ENCODE assay signal across 22 cellular contexts in genomic region chr7:91164531-91164930, GRCh38.
DNase-seq lines count a peak whose midpoint lies in the region; ATAC-seq, FAIRE-seq and TF ChIP-seq lines count a peak whose summit lies in the region.
"Had no signal": no experiment of that assay in that cellular context is flagged by ENCODE, and none has a peak within 500 bp of the region (broad histone marks: within the 10 kb centered on the region; RNA-seq: fewer than 3 reads in every experiment).

No MANE protein-coding gene starts in this region.

- H2AFZ ChIP-seq in IMR-90 (replicated peaks; ENCODE audit: low read length, poor library complexity) (no peak overlapping the region), astrocyte (ENCODE audit: low read depth, low read length) (no peak overlapping the region)
- H2AFZ ChIP-seq: parathyroid adenoma had no signal

- H3K4me1 Mint-ChIP-seq in astrocyte (ENCODE audit: low read depth, unreplicated experiment) (peaks cover 25% of the 10 kb centered on the region), type B pancreatic cell (ENCODE audit: unreplicated experiment) (peaks cover 15% of the 10 kb centered on the region)
- H3K4me1 Mint-ChIP-seq: activated CD4-positive, alpha-beta memory T cell treated with anti-CD3 and anti-CD28 coated beads, Interleukin-2, amount 10 ng/mL, durations not matched to agents 7 days and 5 days; activated naive CD4-positive, alpha-beta T cell treated with anti-CD3 and anti-CD28 coated beads, Interleukin-2, amount 50 U/mL, for 24 hours; T-helper 17 cell had no signal

- no peaks in the 10 kb centered on the region for H4K20me1 ChIP-seq in IMR-90 (ENCODE audit: insufficient read depth, low read length)
- no peaks in the 10 kb centered on the region for H4K20me1 ChIP-seq in astrocyte (ENCODE audit: insufficient read depth, low read length)

- peak overlapping the region; percentile 15 to 67; a peak in 3 of 4 replicates for H4K8ac ChIP-seq in IMR-90 (ENCODE audit: low read depth in 2 of 2, low read length in 2 of 2)

- in situ Hi-C loops in IMR-90 (cut with MboI; ENCODE audit: low sequenced_read_pairs) = no loop called here

- H3K79me1 ChIP-seq in IMR-90 (ENCODE audit: low read depth in 1 of 2, low read length in 2 of 2) = peaks cover 0 to 4% of the 10 kb centered on the region in 2 experiments; a peak in 1 of 4 replicates

- no peaks in the 10 kb centered on the region for H3K79me2 ChIP-seq in astrocyte (ENCODE audit: insufficient read depth, low read length)
- H3K79me2 ChIP-seq: parathyroid adenoma had no signal

- TF ChIP-seq RAD21 in IMR-90 (IDR thresholded peaks at IDR 0.05; ENCODE audit: low read length) = no peak

- no CpG with 5 or more reads among the region's 2 CpGs for WGBS in IMR-90 (ENCODE audit: extremely low coverage in 2 of 2, insufficient read length in 1 of 2), 2 experiments

- H4K5ac ChIP-seq in IMR-90 (ENCODE audit: low read depth, low read length) = peak overlapping the region; percentile 37; the same call in 1 of the 2 replicates

- H2BK20ac ChIP-seq in IMR-90 (ENCODE audit: low read depth, low read length) = peak overlapping the region; percentile 76

- no peak for ATAC-seq in IMR-90 (ENCODE audit: low read depth)
- no peak for ATAC-seq in HG03469 (IDR thresholded peaks at IDR 0.05; ENCODE audit: unreplicated experiment)
- ATAC-seq in HG03432 (IDR thresholded peaks at IDR 0.05; ENCODE audit: unreplicated experiment) = no peak
- ATAC-seq: left lobe of liver, Right ventricle myocardium inferior, T-helper 17 cell had no signal

- H3K27ac Mint-ChIP-seq in astrocyte (ENCODE audit: unreplicated experiment) = peak overlapping the region; percentile 94
- peak overlapping the region; percentile 24 for H3K27ac Mint-ChIP-seq in type B pancreatic cell
- H3K27ac Mint-ChIP-seq: activated CD4-positive, alpha-beta memory T cell treated with anti-CD3 and anti-CD28 coated beads, Interleukin-2, amount 10 ng/mL, durations not matched to agents 7 days and 5 days; activated naive CD4-positive, alpha-beta T cell treated with anti-CD3 and anti-CD28 coated beads, Interleukin-2, amount 50 U/mL, for 24 hours; T-helper 17 cell had no signal

- H3K9me1 ChIP-seq in IMR-90 (ENCODE audit: insufficient read depth, low read length) = no peaks in the 10 kb centered on the region; the same call in none of the 2 replicates

- no peak for DNase-seq in IMR-90
- DNase-seq in astrocyte (ENCODE audit: low read depth) = no peak
- peak; percentile 73 for DNase-seq in myocyte (ENCODE audit: low read depth)
- DNase-seq in type B pancreatic cell (ENCODE audit: extremely low spot score, unreplicated experiment) = no peak
- no peak for DNase-seq in T-helper 1 cell
- no peak for DNase-seq in stimulated activated CD4-positive, alpha-beta T cell treated with anti-CD3 and anti-CD28 coated beads, Interleukin-15, amount 100 ng/mL, for 24 hours
- DNase-seq: activated CD4-positive, alpha-beta memory T cell treated with anti-CD3 and anti-CD28 coated beads, Interleukin-2, amount 10 ng/mL, durations not matched to agents 7 days and 5 days; activated T-cell treated with anti-CD3 and anti-CD28 coated beads, Interleukin-2, amount 50 U/mL, for 4 hours; DMS 273 treated with DMSO at 0.1 percent for 48 hours; GF-D8; NCI-H187; NCI-H446; T-helper 17 cell had no signal

- H3K9ac ChIP-seq in IMR-90 (ENCODE audit: low read depth, low read length) (no peak overlapping the region), astrocyte (ENCODE audit: low read length) (peak overlapping the region; percentile 12)
- H3K9ac ChIP-seq: parathyroid adenoma had no signal

- peak overlapping the region; percentile 62 for H4K91ac ChIP-seq in IMR-90 (ENCODE audit: insufficient read depth, low read depth, low read length)

- peak overlapping the region; percentile 39 for H3K23ac ChIP-seq in IMR-90 (ENCODE audit: low read depth, low read length)

- peak overlapping the region; percentile 26 for H3K18ac ChIP-seq in IMR-90 (ENCODE audit: low read depth, low read length)

- no peak for FAIRE-seq in astrocyte (lab: Jason Lieb, UNC)

- H3K4me3 ChIP-seq in IMR-90 (ENCODE audit: insufficient read depth, low read depth, low read length) (no peak overlapping the region), astrocyte (ENCODE audit: insufficient read depth, low read depth, low read length) (no peak overlapping the region)
- H3K4me3 ChIP-seq: coronary artery, thoracic aorta had no signal

- no peaks in the 10 kb centered on the region for H3K27me3 Mint-ChIP-seq in astrocyte (ENCODE audit: low read depth, unreplicated experiment)
- H3K27me3 Mint-ChIP-seq in type B pancreatic cell = no peaks in the 10 kb centered on the region
- H3K27me3 Mint-ChIP-seq: activated CD4-positive, alpha-beta memory T cell treated with anti-CD3 and anti-CD28 coated beads, Interleukin-2, amount 10 ng/mL, durations not matched to agents 7 days and 5 days; activated naive CD4-positive, alpha-beta T cell treated with anti-CD3 and anti-CD28 coated beads, Interleukin-2, amount 50 U/mL, for 24 hours; T-helper 17 cell had no signal

- CTCF ChIA-PET in IMR-90 (lab: Yijun Ruan, JAX) = interaction anchor here (0.9 kb wide), 1 partner anchor 82 kb away, joined by 6 read pairs; no protein-coding TSS in a partner anchor

- peak overlapping the region; percentile 75 for H2BK120ac ChIP-seq in IMR-90 (ENCODE audit: low read depth, low read length)

- no peak overlapping the region for H3K56ac ChIP-seq in IMR-90 (ENCODE audit: extremely low read depth, insufficient read depth, low read length)

- no peaks in the 10 kb centered on the region for H3K36me3 Mint-ChIP-seq in astrocyte (ENCODE audit: low read depth, unreplicated experiment)
- H3K36me3 Mint-ChIP-seq in type B pancreatic cell = no peaks in the 10 kb centered on the region
- H3K36me3 Mint-ChIP-seq: activated naive CD4-positive, alpha-beta T cell treated with anti-CD3 and anti-CD28 coated beads, Interleukin-2, amount 50 U/mL, for 24 hours had no signal

- H3K27ac ChIP-seq in IMR-90 (ENCODE audit: insufficient read depth, low read length) = peak overlapping the region; percentile 79
- peak overlapping the region; percentile 76 for H3K27ac ChIP-seq in astrocyte (ENCODE audit: low read depth, low read length)
- H3K27ac ChIP-seq: C4-2B, coronary artery, parathyroid adenoma, thoracic aorta had no signal

- TF ChIP-seq CTCF in IMR-90 (conservative IDR thresholded peaks at IDR 0.05; ENCODE audit: low read depth, low read length) (no peak), astrocyte (IDR thresholded peaks at IDR 0.05; ENCODE audit: insufficient read depth, low read depth, low read length) (no peak), type B pancreatic cell (conservative IDR thresholded peaks at IDR 0.05) (no peak)

- H3K4me1 ChIP-seq in IMR-90 (ENCODE audit: control insufficient read depth, insufficient read depth, low read length) = peaks cover 14% of the 10 kb centered on the region
- peaks cover 27% of the 10 kb centered on the region for H3K4me1 ChIP-seq in astrocyte (ENCODE audit: insufficient read depth, low read length)
- H3K4me1 ChIP-seq: parathyroid adenoma had no signal

- H3K27me3 ChIP-seq in IMR-90 (ENCODE audit: control insufficient read depth, insufficient read depth, low read length) (no peaks in the 10 kb centered on the region), astrocyte (ENCODE audit: insufficient read depth, low read length) (no peaks in the 10 kb centered on the region)

- intact Hi-C loops in IMR-90 (cut with micrococcal nuclease) = no loop called here

- peak overlapping the region; percentile 66 for H2BK15ac ChIP-seq in IMR-90 (ENCODE audit: low read depth, low read length)

- no peaks in the 10 kb centered on the region for H3K36me3 ChIP-seq in IMR-90 (ENCODE audit: control insufficient read depth, insufficient read depth, low read length)
- H3K36me3 ChIP-seq in astrocyte (ENCODE audit: insufficient read depth, low read length) = no peaks in the 10 kb centered on the region
- H3K36me3 ChIP-seq: thoracic aorta had no signal

- BruUV-seq in IMR-90 (replicated peaks; lab: Mats Ljungman, UMichigan) = no TSS peak

- H2BK5ac ChIP-seq in IMR-90 (ENCODE audit: low read depth, low read length, poor library complexity, severe bottlenecking) = peak overlapping the region; percentile 83

- H3K14ac ChIP-seq in IMR-90 (replicated peaks; ENCODE audit: low read depth, low read length) = peak overlapping the region; percentile 30

- H3K9me3 Mint-ChIP-seq in astrocyte (ENCODE audit: unreplicated experiment) (no peaks in the 10 kb centered on the region), type B pancreatic cell (no peaks in the 10 kb centered on the region)
- H3K9me3 Mint-ChIP-seq: activated CD4-positive, alpha-beta memory T cell treated with anti-CD3 and anti-CD28 coated beads, Interleukin-2, amount 10 ng/mL, durations not matched to agents 7 days and 5 days; activated naive CD4-positive, alpha-beta T cell treated with anti-CD3 and anti-CD28 coated beads, Interleukin-2, amount 50 U/mL, for 24 hours; activated T-cell treated with anti-CD3 and anti-CD28 coated beads, Interleukin-2, amount 50 U/mL, for 4 hours had no signal

- TF ChIP-seq POLR2A in IMR-90 (IDR thresholded peaks at IDR 0.05; ENCODE audit: low read depth, low read length) = no peak

- dilution Hi-C loops in IMR-90 (cut with HindIII; ENCODE audit: low sequenced_read_pairs, unreplicated experiment) = no loop called here

- H3K4ac ChIP-seq in IMR-90 (ENCODE audit: low read depth, low read length) = peak overlapping the region; percentile 59

- H3K4me2 ChIP-seq in IMR-90 (ENCODE audit: low read depth, low read length) (peak overlapping the region; percentile 89; the same call in 1 of the 2 replicates), astrocyte (ENCODE audit: low read length) (peak overlapping the region; percentile 79)

- peak overlapping the region; percentile 37 for H2AK5ac ChIP-seq in IMR-90 (ENCODE audit: low read depth, low read length)

- no peak overlapping the region for H2AK9ac ChIP-seq in IMR-90 (replicated peaks; ENCODE audit: low read depth, low read length, poor library complexity)

- POLR2A ChIA-PET in IMR-90 (lab: Charles Lee; ENCODE audit: unreplicated experiment) = no interaction called here

- no peak overlapping the region for H3K4me3 Mint-ChIP-seq in astrocyte (ENCODE audit: unreplicated experiment)
- no peak overlapping the region for H3K4me3 Mint-ChIP-seq in type B pancreatic cell
- H3K4me3 Mint-ChIP-seq: activated CD4-positive, alpha-beta memory T cell treated with anti-CD3 and anti-CD28 coated beads, Interleukin-2, amount 10 ng/mL, durations not matched to agents 7 days and 5 days; activated naive CD4-positive, alpha-beta T cell treated with anti-CD3 and anti-CD28 coated beads, Interleukin-2, amount 50 U/mL, for 24 hours; activated T-cell treated with anti-CD3 and anti-CD28 coated beads, Interleukin-2, amount 50 U/mL, for 4 hours; T-helper 17 cell had no signal

- H3K9me3 ChIP-seq in IMR-90 (ENCODE audit: control insufficient read depth, insufficient read depth, low read length) (no peaks in the 10 kb centered on the region), astrocyte (ENCODE audit: insufficient read depth, low read depth, low read length) (no peaks in the 10 kb centered on the region)
- H3K9me3 ChIP-seq: thoracic aorta had no signal

TF ChIP-seq in IMR-90, 13 proteins besides CTCF, POLR2A, EP300 and RAD21 (continues in another document):
- no peak for TF ChIP-seq BHLHE40 (IDR thresholded peaks at IDR 0.05; ENCODE audit: low read depth, low read length)
